8 cellular contexts compared by ENCODE assay signal in the genomic region with DNA sequence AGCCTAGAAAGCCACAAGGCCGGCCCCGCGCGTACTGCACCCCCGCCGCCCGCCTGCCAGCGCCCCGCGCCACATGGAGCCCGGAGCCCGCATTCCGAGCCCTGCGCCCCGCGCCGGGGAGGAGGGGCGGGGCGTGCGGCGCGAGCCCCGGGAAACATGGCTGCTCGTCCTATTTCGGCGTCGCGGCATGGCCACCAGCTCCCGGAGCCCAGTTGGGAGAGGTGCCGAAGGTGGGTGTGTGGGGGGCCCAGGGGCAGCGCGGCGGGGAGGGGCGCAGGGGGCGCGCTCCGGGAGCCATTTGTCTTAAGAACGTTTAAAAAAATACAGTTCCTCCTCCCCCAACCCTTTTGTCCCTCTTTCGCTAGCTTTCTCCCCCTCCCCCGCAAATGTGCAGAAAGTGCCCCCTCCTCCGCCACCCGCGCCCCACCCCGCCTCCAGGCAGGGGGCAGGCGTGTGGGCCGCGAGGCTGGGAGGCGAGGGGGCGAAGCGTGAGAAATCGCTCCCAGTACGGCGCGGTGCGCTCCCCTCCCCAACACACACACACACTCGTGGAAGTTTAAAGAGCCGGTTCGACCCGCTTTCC. TPM values are rescaled to one million over a fixed set of nuclear protein-coding genes. Genes with fewer than 3 reads are reported as not detected.
DNase-seq lines count a peak whose midpoint lies in the region; TF ChIP-seq lines count a peak whose summit lies in the region.

No MANE protein-coding gene starts in this region.

- TF ChIP-seq CTCF in Calu3 (IDR thresholded peaks at IDR 0.05; ENCODE audit: unreplicated experiment) (no peak), Peyer's patch (IDR thresholded peaks at IDR 0.05) (peak in 4 of 6 experiments; percentile 5 to 16 (median 9)), fibroblast of the aortic adventitia (IDR thresholded peaks at IDR 0.05; ENCODE audit: insufficient read depth, low read length) (no peak), nephron progenitor cell (IDR thresholded peaks at IDR 0.05) (no peak)

- H3K27me3 Mint-ChIP-seq in Calu3 (ENCODE audit: unreplicated experiment) (no peaks in the 10 kb centered on the region), nephron progenitor cell (ENCODE audit: low read depth, poor library complexity) (no peaks in the 10 kb centered on the region)

- peak; percentile 7 to 18 for TF ChIP-seq POLR2A in Peyer's patch (IDR thresholded peaks at IDR 0.05)

- CTCF ChIA-PET in Calu3 (lab: Charles Lee): interaction anchor here (0.6 to 1.2 kb wide), 3 partner anchors 58 to 384 kb away, joined by 3 to 7 read pairs (median 3); no protein-coding TSS in a partner anchor

- H3K9me3 ChIP-seq in Peyer's patch: no peaks in the 10 kb centered on the region

- H3K36me3 Mint-ChIP-seq in Calu3 (ENCODE audit: insufficient read depth, unreplicated experiment): peaks cover 82% of the 10 kb centered on the region
- H3K36me3 Mint-ChIP-seq in nephron progenitor cell (ENCODE audit: low read depth): peaks cover 19% of the 10 kb centered on the region

- no peaks in the 10 kb centered on the region for H3K9me3 Mint-ChIP-seq in Calu3 (ENCODE audit: low read depth, unreplicated experiment)
- no peaks in the 10 kb centered on the region for H3K9me3 Mint-ChIP-seq in nephron progenitor cell

- H3K27ac ChIP-seq in Peyer's patch (peak overlapping the region; percentile 94 to 99 (median 98)), substantia nigra (ENCODE audit: low read depth, low read length, poor library complexity, severe bottlenecking) (peak overlapping the region; percentile 97)

- no peaks in the 10 kb centered on the region for H3K36me3 ChIP-seq in Peyer's patch

- H3K4me1 ChIP-seq in Peyer's patch: peaks cover 0 to 40% (median 15%) of the 10 kb centered on the region in 4 donors

- peak overlapping the region; percentile 86 to 96 (median 92) for H3K4me3 ChIP-seq in Peyer's patch
- H3K4me3 ChIP-seq in fibroblast of the aortic adventitia (ENCODE audit: low read depth, low read length): peak overlapping the region; percentile 97

- no peak overlapping the region for H3K27ac Mint-ChIP-seq in Calu3 (ENCODE audit: unreplicated experiment)
- no peak overlapping the region for H3K27ac Mint-ChIP-seq in nephron progenitor cell

- DNase-seq in Calu3 (peak; percentile 81), HT1080 (ENCODE audit: low read depth) (peak; percentile 56), Peyer's patch (peak; percentile 61 to 80 (median 76)), fibroblast of the aortic adventitia (ENCODE audit: low read depth) (peak; percentile 49), nephron progenitor cell (peak; percentile 76), substantia nigra (lab: John Stamatoyannopoulos, UW) (peak in 41 of 49 donors; percentile 26 to 91 (median 67)), COLO829 (ENCODE audit: low spot score) (no peak)
- peak; percentile 59 for DNase-seq in activated effector memory CD4-positive, alpha-beta T cell treated with Interleukin-2 at 50 U/mL for 16 hours

- H3K27me3 ChIP-seq in Peyer's patch: no peaks in the 10 kb centered on the region

- H3K4me1 Mint-ChIP-seq in Calu3 (ENCODE audit: low read depth, unreplicated experiment): peaks cover 40% of the 10 kb centered on the region
- H3K4me1 Mint-ChIP-seq in nephron progenitor cell: peaks cover 61% of the 10 kb centered on the region

- no TSS peak for BruUV-seq in Calu3 (replicated peaks; lab: Mats Ljungman, UMichigan)

- intact Hi-C loops in Calu3 (cut with micrococcal nuclease; ENCODE audit: unreplicated experiment): no loop called here

- H3K4me3 Mint-ChIP-seq in Calu3 (ENCODE audit: low read depth, unreplicated experiment): peak overlapping the region; percentile 96
- peak overlapping the region; percentile 97 for H3K4me3 Mint-ChIP-seq in nephron progenitor cell

RNA-seq across cellular contexts. Expression of a gene that starts 2.5 kb away (rescaled TPM):
- total RNA-seq in Calu3 (2022) (250 and 267 TPM in 2 replicates), Peyer's patch (10 to 100 TPM; 38.2 to 90.8 (median 40.1) TPM), fibroblast of the aortic adventitia (ENCODE audit: low replicate concordance) (41.0 and 123 TPM in 2 replicates)
- total RNA-seq in HT1080 (2014; rRNA removed; shearing (Covaris generic)): 80.0 and 120 TPM in 2 replicates
- 176 and 201 TPM in 2 replicates for polyA plus RNA-seq in HT1080 (2015; cell fraction: cytosol; rRNA removed)
- 135 and 138 TPM in 2 replicates for polyA plus RNA-seq in HT1080 (2015; cell fraction: nucleus; rRNA removed)

Comparison
In these comparisons a context has a peak if more than half of its experiments do, and no peak if none do; other contexts are left out.
1. CTCF ChIP-seq: peak in Peyer's patch (4 of 6); none in Calu3 (single experiment), fibroblast of the aortic adventitia (single experiment) and nephron progenitor cell (single experiment).